23 cellular contexts compared by ENCODE assay signal in the genomic region with DNA sequence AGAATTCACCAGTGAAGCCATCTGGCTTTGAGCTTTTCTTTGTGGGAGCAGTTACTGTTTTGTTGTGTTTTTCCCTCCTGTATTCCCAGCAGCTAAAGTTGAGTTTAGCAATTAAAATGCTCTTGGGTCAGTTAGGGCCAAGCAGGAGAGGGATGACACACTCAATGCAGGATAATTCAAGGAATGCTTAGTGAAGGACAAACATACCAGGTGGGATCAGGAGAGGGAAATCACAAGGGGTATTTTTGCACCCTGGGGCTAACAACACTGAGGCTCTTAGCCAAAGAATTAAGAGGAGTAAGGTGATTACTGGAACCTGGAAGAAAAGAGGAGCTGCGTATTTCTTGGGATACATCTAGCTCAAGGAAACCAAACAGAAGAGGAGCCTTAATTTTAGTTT.
"Had no signal": no experiment of that assay in that cellular context is flagged by ENCODE, and none has a peak within 500 bp of the region (broad histone marks: within the 10 kb centered on the region; RNA-seq: fewer than 3 reads in every experiment).

No MANE protein-coding gene starts in this region.

- H3K9me3 ChIP-seq: body of pancreas, left lung, thoracic aorta, upper lobe of left lung had no signal

- DNase-seq: activated CD4-positive, alpha-beta memory T cell treated with anti-CD3 and anti-CD28 coated beads for 36 hours; activated CD4-positive, alpha-beta T cell treated with anti-CD3 and anti-CD28 coated beads for 48 hours; activated CD4-positive, CD25-positive, alpha-beta regulatory T cell; activated effector memory CD4-positive, alpha-beta T cell treated with Interleukin-2 at 50 U/mL for 16 hours; activated naive CD4-positive, alpha-beta T cell treated with anti-CD3 and anti-CD28 coated beads for 36 hours; activated naive CD8-positive, alpha-beta T cell treated with anti-CD3 and anti-CD28 coated beads, Interleukin-2, amount 10 ng/mL, durations not matched to agents 7 days and 5 days; activated T-cell treated with anti-CD3 and anti-CD28 coated beads, Interleukin-2, amount 50 U/mL, for 72 hours; body of pancreas; cortex of kidney; erythroblast; foreskin keratinocyte; kidney glomerular epithelial cell; left lung; naive thymus-derived CD4-positive, alpha-beta T cell; stimulated activated CD4-positive, alpha-beta T cell treated with anti-CD3 and anti-CD28 coated beads, Interleukin-4, amount 100 ng/mL, for 24 hours; stimulated activated naive CD4-positive, alpha-beta T cell treated with Interleukin-2 at 50 U/mL for 16 hours; T-helper 9 cell; upper lobe of left lung had no signal

- H3K27ac ChIP-seq: body of pancreas, cardiac muscle cell, foreskin keratinocyte, left lung, thoracic aorta, upper lobe of left lung had no signal

- H3K27me3 ChIP-seq: body of pancreas, cardiac muscle cell, foreskin keratinocyte, left lung, upper lobe of left lung had no signal

- H3K27me3 Mint-ChIP-seq: activated CD4-positive, alpha-beta memory T cell treated with anti-CD3 and anti-CD28 coated beads for 36 hours; activated naive CD8-positive, alpha-beta T cell treated with anti-CD3 and anti-CD28 coated beads, Interleukin-2, amount 10 ng/mL, durations not matched to agents 7 days and 5 days; naive thymus-derived CD4-positive, alpha-beta T cell; progenitor cell of endocrine pancreas had no signal

- H3K4me3 Mint-ChIP-seq: activated CD4-positive, alpha-beta memory T cell treated with anti-CD3 and anti-CD28 coated beads for 36 hours; activated naive CD4-positive, alpha-beta T cell treated with anti-CD3 and anti-CD28 coated beads for 36 hours; activated naive CD8-positive, alpha-beta T cell treated with anti-CD3 and anti-CD28 coated beads, Interleukin-2, amount 10 ng/mL, durations not matched to agents 7 days and 5 days; activated T-cell treated with anti-CD3 and anti-CD28 coated beads, Interleukin-2, amount 50 U/mL, for 72 hours; naive thymus-derived CD4-positive, alpha-beta T cell; neural crest cell had no signal

- H3K36me3 Mint-ChIP-seq: activated CD4-positive, alpha-beta memory T cell treated with anti-CD3 and anti-CD28 coated beads for 36 hours; activated naive CD8-positive, alpha-beta T cell treated with anti-CD3 and anti-CD28 coated beads, Interleukin-2, amount 10 ng/mL, durations not matched to agents 7 days and 5 days; naive thymus-derived CD4-positive, alpha-beta T cell had no signal

- ATAC-seq: activated T-cell treated with anti-CD3 and anti-CD28 coated beads, Interleukin-2, amount 50 U/mL, for 72 hours; body of pancreas; foreskin keratinocyte; left lung; naive thymus-derived CD4-positive, alpha-beta T cell had no signal

- H3K4me1 Mint-ChIP-seq: activated naive CD8-positive, alpha-beta T cell treated with anti-CD3 and anti-CD28 coated beads, Interleukin-2, amount 10 ng/mL, durations not matched to agents 7 days and 5 days; naive thymus-derived CD4-positive, alpha-beta T cell; neural crest cell had no signal

- H3K36me3 ChIP-seq: cardiac muscle cell, left lung, thoracic aorta, upper lobe of left lung had no signal

- H3K27ac Mint-ChIP-seq: activated CD4-positive, alpha-beta memory T cell treated with anti-CD3 and anti-CD28 coated beads for 36 hours; activated naive CD4-positive, alpha-beta T cell treated with anti-CD3 and anti-CD28 coated beads for 36 hours; activated naive CD8-positive, alpha-beta T cell treated with anti-CD3 and anti-CD28 coated beads, Interleukin-2, amount 10 ng/mL, durations not matched to agents 7 days and 5 days; activated T-cell treated with anti-CD3 and anti-CD28 coated beads, Interleukin-2, amount 50 U/mL, for 72 hours; naive thymus-derived CD4-positive, alpha-beta T cell; progenitor cell of endocrine pancreas had no signal

- H3K4me1 ChIP-seq: body of pancreas, foreskin keratinocyte, left lung, upper lobe of left lung had no signal

- H3K4me3 ChIP-seq: body of pancreas, cardiac muscle cell, left lung, lung, thoracic aorta, upper lobe of left lung had no signal
